18 cellular contexts compared by ENCODE assay signal in genomic region chr3:53531749-53532148, GRCh38. TPM values are rescaled to one million over a fixed set of nuclear protein-coding genes. Genes with fewer than 3 reads are reported as not detected.
DNase-seq lines count a peak whose midpoint lies in the region; ATAC-seq and TF ChIP-seq lines count a peak whose summit lies in the region.
"Had no signal": no experiment of that assay in that cellular context is flagged by ENCODE, and none has a peak within 500 bp of the region (broad histone marks: within the 10 kb centered on the region; RNA-seq: fewer than 3 reads in every experiment).

No MANE protein-coding gene starts in this region.

- H3K4me1 Mint-ChIP-seq in activated T-helper 2 cell treated with anti-CD3 and anti-CD28 coated beads, Interferon-gamma antibody, Interleukin-2, Interleukin-4, amounts not matched to agents 10 μg/mL and 5 μg/mL and 100 μg/mL, durations not matched to agents 14 hours and 24 hours and 36 hours (ENCODE audit: low read depth) = no peaks in the 10 kb centered on the region
- H3K4me1 Mint-ChIP-seq: naive thymus-derived CD8-positive, alpha-beta T cell had no signal

- H3K27me3 Mint-ChIP-seq in activated T-helper 2 cell treated with anti-CD3 and anti-CD28 coated beads, Interferon-gamma antibody, Interleukin-2, Interleukin-4, amounts not matched to agents 10 μg/mL and 5 μg/mL and 100 μg/mL, durations not matched to agents 14 hours and 24 hours and 36 hours (ENCODE audit: low read depth) = peaks cover 38% of the 10 kb centered on the region
- H3K27me3 Mint-ChIP-seq: activated CD4-positive, alpha-beta memory T cell treated with anti-CD3 and anti-CD28 coated beads for 36 hours had no signal

- TF ChIP-seq CTCF in GM10248 (IDR thresholded peaks at IDR 0.05; ENCODE audit: control extremely low read depth, extremely low read depth, low read depth, missing control alignments) = peak; percentile 3
- TF ChIP-seq CTCF in Loucy (conservative IDR thresholded peaks at IDR 0.05; ENCODE audit: low read length) = 0 out of 2 replicates have a peak, but pooled peaks have one; percentile 9
- TF ChIP-seq CTCF in kidney epithelial cell (IDR thresholded peaks at IDR 0.05; ENCODE audit: insufficient read depth, low read length, poor library complexity, severe bottlenecking) = peak; percentile 2

- no peak for ATAC-seq in HG02970 (IDR thresholded peaks at IDR 0.05; ENCODE audit: low FRiP score, unreplicated experiment)
- ATAC-seq: naive thymus-derived CD8-positive, alpha-beta T cell had no signal

- no peaks in the 10 kb centered on the region for H3K9me3 Mint-ChIP-seq in activated T-helper 2 cell treated with anti-CD3 and anti-CD28 coated beads, Interferon-gamma antibody, Interleukin-2, Interleukin-4, amounts not matched to agents 10 μg/mL and 5 μg/mL and 100 μg/mL, durations not matched to agents 14 hours and 24 hours and 36 hours
- H3K9me3 Mint-ChIP-seq: activated CD4-positive, alpha-beta memory T cell treated with anti-CD3 and anti-CD28 coated beads for 36 hours; activated T-helper 1 cell treated with anti-CD3 and anti-CD28 coated beads, Interleukin-12 subunit alpha, Interleukin-12 subunit beta, Interleukin-2, Interleukin-4 antibody, amounts not matched to agents 30 ng/mL and 10 ng/mL and 1 ng/mL, durations not matched to agents 14 hours and 24 hours and 36 hours; naive thymus-derived CD8-positive, alpha-beta T cell had no signal

- intact Hi-C loops in activated T-helper 2 cell treated with anti-CD3 and anti-CD28 coated beads, Interferon-gamma antibody, Interleukin-2, Interleukin-4, amounts not matched to agents 10 μg/mL and 5 μg/mL and 100 μg/mL, durations not matched to agents 14 hours and 24 hours and 36 hours (cut with micrococcal nuclease) = no loop called here

- H3K9me3 ChIP-seq in Loucy (ENCODE audit: insufficient read depth, low read depth, low read length) = no peaks in the 10 kb centered on the region
- H3K9me3 ChIP-seq: BLaER1, thoracic aorta had no signal

- no peaks in the 10 kb centered on the region for H3K36me3 Mint-ChIP-seq in activated T-helper 2 cell treated with anti-CD3 and anti-CD28 coated beads, Interferon-gamma antibody, Interleukin-2, Interleukin-4, amounts not matched to agents 10 μg/mL and 5 μg/mL and 100 μg/mL, durations not matched to agents 14 hours and 24 hours and 36 hours (ENCODE audit: low read depth)
- H3K36me3 Mint-ChIP-seq: activated CD4-positive, alpha-beta memory T cell treated with anti-CD3 and anti-CD28 coated beads for 36 hours; naive thymus-derived CD8-positive, alpha-beta T cell had no signal

- H4K20me1 ChIP-seq in Loucy (ENCODE audit: insufficient read depth, low read length, poor library complexity, severe bottlenecking) = no peaks in the 10 kb centered on the region
- H4K20me1 ChIP-seq: BLaER1 had no signal

- no peak overlapping the region for H2AFZ ChIP-seq in Loucy (ENCODE audit: low read length)

- no peak overlapping the region for H3K9ac ChIP-seq in Loucy (ENCODE audit: low read depth, low read length, poor library complexity, severe bottlenecking)
- H3K9ac ChIP-seq: BLaER1 had no signal

- no peaks in the 10 kb centered on the region for H3K79me2 ChIP-seq in Loucy (ENCODE audit: insufficient read depth, low read length)

- H3K4me2 ChIP-seq in Loucy (ENCODE audit: low read depth, low read length, poor library complexity, severe bottlenecking) = no peak overlapping the region
- H3K4me2 ChIP-seq: BLaER1 had no signal

- no peaks in the 10 kb centered on the region for H3F3A ChIP-seq in Loucy (ENCODE audit: low read depth)

- H3K27me3 ChIP-seq in Loucy (ENCODE audit: insufficient read depth, low read length, poor library complexity, severe bottlenecking) (peaks cover 5% of the 10 kb centered on the region), kidney epithelial cell (ENCODE audit: control insufficient read depth, insufficient read depth, low read length) (no peaks in the 10 kb centered on the region)
- H3K27me3 ChIP-seq: BLaER1 had no signal

- CTCF ChIA-PET in GM10248 (lab: Yijun Ruan, JAX) = no interaction called here

- H3K4me1 ChIP-seq in Loucy (ENCODE audit: insufficient read depth, low read length, poor library complexity, severe bottlenecking) = no peaks in the 10 kb centered on the region

- no peak overlapping the region for H3K27ac Mint-ChIP-seq in activated T-helper 2 cell treated with anti-CD3 and anti-CD28 coated beads, Interferon-gamma antibody, Interleukin-2, Interleukin-4, amounts not matched to agents 10 μg/mL and 5 μg/mL and 100 μg/mL, durations not matched to agents 14 hours and 24 hours and 36 hours
- H3K27ac Mint-ChIP-seq: activated CD4-positive, alpha-beta memory T cell treated with anti-CD3 and anti-CD28 coated beads for 36 hours; activated T-helper 1 cell treated with anti-CD3 and anti-CD28 coated beads, Interleukin-12 subunit alpha, Interleukin-12 subunit beta, Interleukin-2, Interleukin-4 antibody, amounts not matched to agents 30 ng/mL and 10 ng/mL and 1 ng/mL, durations not matched to agents 14 hours and 24 hours and 36 hours; naive thymus-derived CD8-positive, alpha-beta T cell had no signal

- POLR2A ChIA-PET in GM10248 (lab: Yijun Ruan, JAX) = no interaction called here

- H3K4me3 Mint-ChIP-seq in activated T-helper 2 cell treated with anti-CD3 and anti-CD28 coated beads, Interferon-gamma antibody, Interleukin-2, Interleukin-4, amounts not matched to agents 10 μg/mL and 5 μg/mL and 100 μg/mL, durations not matched to agents 14 hours and 24 hours and 36 hours (ENCODE audit: low read depth) = no peak overlapping the region
- H3K4me3 Mint-ChIP-seq: activated CD4-positive, alpha-beta memory T cell treated with anti-CD3 and anti-CD28 coated beads for 36 hours; activated T-helper 1 cell treated with anti-CD3 and anti-CD28 coated beads, Interleukin-12 subunit alpha, Interleukin-12 subunit beta, Interleukin-2, Interleukin-4 antibody, amounts not matched to agents 30 ng/mL and 10 ng/mL and 1 ng/mL, durations not matched to agents 14 hours and 24 hours and 36 hours; naive thymus-derived CD8-positive, alpha-beta T cell had no signal

- H3K4me3 ChIP-seq in Loucy (ENCODE audit: low read length, poor library complexity, severe bottlenecking) (no peak overlapping the region), kidney epithelial cell (ENCODE audit: low read depth, low read length) (no peak overlapping the region)
- H3K4me3 ChIP-seq: BLaER1, thoracic aorta had no signal

- H3K36me3 ChIP-seq in Loucy (ENCODE audit: insufficient read depth, low read length) (no peaks in the 10 kb centered on the region), kidney epithelial cell (ENCODE audit: control insufficient read depth, insufficient read depth, low read length) (no peaks in the 10 kb centered on the region)
- H3K36me3 ChIP-seq: BLaER1, thoracic aorta had no signal

- DNase-seq in GM10248 (ENCODE audit: extremely low spot score) (no peak), SW480 (ENCODE audit: low spot score) (peak; percentile 17), kidney epithelial cell (ENCODE audit: low read depth) (no peak)
- DNase-seq in activated T-helper 2 cell treated with anti-CD3 and anti-CD28 coated beads, Interferon-gamma antibody, Interleukin-2, Interleukin-4, amounts not matched to agents 10 μg/mL and 5 μg/mL and 100 μg/mL, durations not matched to agents 14 hours and 24 hours and 36 hours (ENCODE audit: low spot score) = no peak
- DNase-seq in activated CD8-positive, alpha-beta memory T cell treated with anti-CD3 and anti-CD28 coated beads, Interleukin-2, amount 50 U/mL, for 4 hours = no peak
- no peak for DNase-seq in stimulated activated CD4-positive, alpha-beta T cell treated with anti-CD3 and anti-CD28 coated beads, Interleukin-2, amount 100 ng/mL, for 24 hours
- DNase-seq: activated CD4-positive, alpha-beta memory T cell treated with anti-CD3 and anti-CD28 coated beads for 36 hours; EL; MV-4-11; naive thymus-derived CD8-positive, alpha-beta T cell; SIG-M5; stimulated activated CD4-positive, alpha-beta T cell treated with anti-CD3 and anti-CD28 coated beads, Interleukin-1b, Interleukin-23, amount 100 ng/mL, for 48 hours had no signal

- H3K9me2 ChIP-seq in Loucy (replicated peaks; ENCODE audit: low read depth, low read length) = no peaks in the 10 kb centered on the region

RNA-seq across cellular contexts. Expression of gene CACNA1D, which starts 37.3 kb away (rescaled TPM):
- total RNA-seq in kidney epithelial cell = 0.21 and 0.55 TPM in 2 replicates
- total RNA-seq in activated T-helper 2 cell treated with anti-CD3 and anti-CD28 coated beads, Interferon-gamma antibody, Interleukin-2, Interleukin-4, amounts not matched to agents 10 μg/mL and 5 μg/mL and 100 μg/mL, durations not matched to agents 14 hours and 24 hours and 36 hours = 7.7 and 9.3 TPM in 2 replicates
- total RNA-seq: naive thymus-derived CD8-positive, alpha-beta T cell; NCI-H460 had no signal
